In genomic region chr2:215699018-215699417, GRCh38 we compare ENCODE assay signal across 1 cellular context.
TF ChIP-seq lines count a peak whose summit lies in the region.

No MANE protein-coding gene starts in this region.

TF ChIP-seq in IMR-90, 13 proteins besides CTCF, POLR2A, EP300 and RAD21 (continued from another document):
- TF ChIP-seq ELK1 (IDR thresholded peaks at IDR 0.05; ENCODE audit: borderline replicate concordance, low read depth, low read length): no peak
